Comparison of ENCODE assay signal across 17 cellular contexts in the genomic region with DNA sequence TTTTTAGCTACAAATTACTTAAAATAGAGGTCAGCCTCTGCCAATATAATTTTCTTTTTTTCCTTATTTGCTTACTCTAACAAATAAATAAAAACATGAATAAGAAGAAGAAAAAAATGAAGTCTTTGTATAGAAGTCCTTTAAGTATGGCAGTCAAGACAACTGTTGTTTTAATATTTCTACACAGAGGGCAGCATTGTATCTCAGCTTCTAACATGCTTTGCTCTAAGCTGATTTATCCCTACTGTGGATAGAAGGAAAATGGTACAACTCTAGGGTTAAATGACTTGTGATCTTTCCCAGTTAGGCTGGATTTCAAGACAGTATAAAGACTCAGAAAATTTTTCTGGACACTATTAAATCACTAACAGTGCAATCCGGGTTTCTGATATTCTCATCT.
DNase-seq lines count a peak whose midpoint lies in the region; ATAC-seq, FAIRE-seq and TF ChIP-seq lines count a peak whose summit lies in the region.
"Had no signal": no experiment of that assay in that cellular context is flagged by ENCODE, and none has a peak within 500 bp of the region (broad histone marks: within the 10 kb centered on the region; RNA-seq: fewer than 3 reads in every experiment).

No MANE protein-coding gene starts in this region.

- CTCF ChIA-PET in HCT116 (lab: Charles Lee): interaction anchor here (0.6 to 1.2 kb wide), 2 partner anchors 8 to 792 kb away, joined by 3 to 4 read pairs; no protein-coding TSS in a partner anchor

- no peaks in the 10 kb centered on the region for H3K9me3 ChIP-seq in BE2C
- H3K9me3 ChIP-seq in HCT116 (ENCODE audit: control insufficient read depth in 1 of 2, insufficient read depth in 1 of 2, low read depth in 1 of 2, low read length in 2 of 2): no peaks in the 10 kb centered on the region
- H3K9me3 ChIP-seq in lower lobe of right lung: no peaks in the 10 kb centered on the region
- H3K9me3 ChIP-seq: prostate gland had no signal

- H3K27ac ChIP-seq in HCT116 (ENCODE audit: low read depth, low read length) (no peak overlapping the region), lower lobe of right lung (no peak overlapping the region)
- H3K27ac ChIP-seq: prostate gland had no signal

- no peaks in the 10 kb centered on the region for H4K20me1 ChIP-seq in HCT116 (ENCODE audit: insufficient read depth)

- 0 out of 2 replicates have a peak, but pooled peaks have one; percentile 17 for TF ChIP-seq RAD21 in HCT116 (IDR thresholded peaks at IDR 0.05; ENCODE audit: low read depth)

- ATAC-seq in HCT116 (no peak), lower lobe of right lung (no peak), esophagus mucosa (no peak), HG03571 (IDR thresholded peaks at IDR 0.05; ENCODE audit: unreplicated experiment) (no peak)

- DNase-seq in BE2C (no peak), HCT116 (ENCODE audit: low read depth, low spot score) (no peak), SK-N-DZ (ENCODE audit: low spot score) (peak; percentile 27), lower lobe of right lung (no peak), cerebellar nuclear complex (lab: John Stamatoyannopoulos, UW) (no peak)
- DNase-seq: activated CD8-positive, alpha-beta memory T cell treated with anti-CD3 and anti-CD28 coated beads for 24 hours; activated gamma-delta T cell; DMS79 treated with DMSO at 0.1 percent for 48 hours; islet precursor cell; NCI-H1105 treated with DMSO at 0.1 percent for 48 hours; NCI-H446 treated with DMSO at 0.1 percent for 48 hours had no signal

- no peak overlapping the region for H3K9ac ChIP-seq in HCT116 (ENCODE audit: low read length)

- H3K4me1 ChIP-seq in BE2C (peaks cover 32% of the 10 kb centered on the region), HCT116 (ENCODE audit: control insufficient read depth in 1 of 2, insufficient read depth in 2 of 2, low read length in 2 of 2) (no peaks in the 10 kb centered on the region; a peak in 1 of 4 replicates), lower lobe of right lung (no peaks in the 10 kb centered on the region)
- H3K4me1 ChIP-seq: prostate gland had no signal

- H3K9me2 ChIP-seq in HCT116 (ENCODE audit: insufficient read depth): no peaks in the 10 kb centered on the region

- peak; percentile 97 for FAIRE-seq in islet of Langerhans (lab: Jason Lieb, UNC)
- FAIRE-seq: frontal cortex, GM12891 had no signal

- no peaks in the 10 kb centered on the region for H3K36me3 ChIP-seq in BE2C
- H3K36me3 ChIP-seq in HCT116 (ENCODE audit: control insufficient read depth in 1 of 2, insufficient read depth in 2 of 2, low read length in 2 of 2): no peaks in the 10 kb centered on the region
- H3K36me3 ChIP-seq in lower lobe of right lung: no peaks in the 10 kb centered on the region
- H3K36me3 ChIP-seq: prostate gland had no signal

- intact Hi-C loops in HCT116 (cut with micrococcal nuclease): no loop called here
- intact Hi-C loops in lower lobe of right lung (cut with DNase I): no loop called here

- no peaks in the 10 kb centered on the region for H3K79me2 ChIP-seq in HCT116 (ENCODE audit: insufficient read depth, low read length)

- no peak for TF ChIP-seq POLR2A in HCT116 (IDR thresholded peaks at IDR 0.05; ENCODE audit: borderline replicate concordance, extremely low read depth, insufficient read depth, insufficient read length)

- H3K4me2 ChIP-seq in HCT116 (ENCODE audit: low read length): no peak overlapping the region

- no TSS peak for BruUV-seq in HCT116 (replicated peaks; lab: Mats Ljungman, UMichigan)

- H2AFZ ChIP-seq in HCT116 (ENCODE audit: low read depth, low read length, poor library complexity, severe bottlenecking): no peak overlapping the region

- POLR2A ChIA-PET in HCT116 (lab: Charles Lee): no interaction called here

- RAD21 ChIA-PET in HCT116 (lab: Charles Lee; ENCODE audit: low non-redundant PET in 1 of 2, low total read pairs in 2 of 2, uncharacterized antibody in 2 of 2, unreplicated experiment in 2 of 2): no interaction called here

- H3K4me3 ChIP-seq in BE2C (ENCODE audit: low read depth, low read length): no peak overlapping the region
- H3K4me3 ChIP-seq in HCT116 (replicated peaks in 1 of 2; ENCODE audit: low read depth in 1 of 2, low read length in 2 of 2): no peak overlapping the region
- no peak overlapping the region for H3K4me3 ChIP-seq in lower lobe of right lung
- H3K4me3 ChIP-seq: prostate gland had no signal

- H3K27me3 ChIP-seq in BE2C (no peaks in the 10 kb centered on the region), HCT116 (ENCODE audit: insufficient read depth, low read length) (no peaks in the 10 kb centered on the region), lower lobe of right lung (ENCODE audit: low read depth) (no peaks in the 10 kb centered on the region)

- TF ChIP-seq CTCF in BE2C (IDR thresholded peaks at IDR 0.05; ENCODE audit: low read depth, low read length): peak; percentile 47
- no peak; a peak in 1 of 6 replicates for TF ChIP-seq CTCF in HCT116 (IDR thresholded peaks at IDR 0.05 in 2 of 3, conservative IDR thresholded peaks at IDR 0.05 in 1 of 3; ENCODE audit: borderline replicate concordance in 1 of 3, insufficient read depth in 1 of 3, low read depth in 2 of 3, low read length in 2 of 3)
- no peak for TF ChIP-seq CTCF in lower lobe of right lung (IDR thresholded peaks at IDR 0.05)

TF ChIP-seq in HCT116, 20 proteins besides CTCF, POLR2A, EP300 and RAD21:
- TF ChIP-seq SIN3A (IDR thresholded peaks at IDR 0.05; ENCODE audit: low read depth): no peak
- no peak for TF ChIP-seq ZNF274 (IDR thresholded peaks at IDR 0.05; ENCODE audit: low read depth, low read length)
- TF ChIP-seq ZBTB33 (IDR thresholded peaks at IDR 0.05; ENCODE audit: extremely low read depth, insufficient replicate concordance, low read length): no peak
- TF ChIP-seq EGR1 (IDR thresholded peaks at IDR 0.05; ENCODE audit: low read depth): no peak
- TF ChIP-seq REST (IDR thresholded peaks at IDR 0.05; ENCODE audit: low read depth): no peak
- no peak for TF ChIP-seq ELF1 (IDR thresholded peaks at IDR 0.05; ENCODE audit: borderline replicate concordance, low read depth)
- TF ChIP-seq JUND (IDR thresholded peaks at IDR 0.05): no peak
- no peak for TF ChIP-seq CEBPB (IDR thresholded peaks at IDR 0.05; ENCODE audit: low read depth)
- no peak for TF ChIP-seq EZH2phosphoT487 (IDR thresholded peaks at IDR 0.05; ENCODE audit: borderline replicate concordance)
- no peak for TF ChIP-seq YY1 (IDR thresholded peaks at IDR 0.05; ENCODE audit: extremely low read depth, insufficient replicate concordance, low read depth, low read length)
- TF ChIP-seq ZFX (IDR thresholded peaks at IDR 0.05): no peak
- TF ChIP-seq SRF (IDR thresholded peaks at IDR 0.05; ENCODE audit: low read depth): no peak
- no peak for TF ChIP-seq FOSL1 (IDR thresholded peaks at IDR 0.05; ENCODE audit: low read depth)
TF ChIP-seq in HCT116: peak in this region for 0.
